ENCODE assay signal across 23 cellular contexts in the genomic region with DNA sequence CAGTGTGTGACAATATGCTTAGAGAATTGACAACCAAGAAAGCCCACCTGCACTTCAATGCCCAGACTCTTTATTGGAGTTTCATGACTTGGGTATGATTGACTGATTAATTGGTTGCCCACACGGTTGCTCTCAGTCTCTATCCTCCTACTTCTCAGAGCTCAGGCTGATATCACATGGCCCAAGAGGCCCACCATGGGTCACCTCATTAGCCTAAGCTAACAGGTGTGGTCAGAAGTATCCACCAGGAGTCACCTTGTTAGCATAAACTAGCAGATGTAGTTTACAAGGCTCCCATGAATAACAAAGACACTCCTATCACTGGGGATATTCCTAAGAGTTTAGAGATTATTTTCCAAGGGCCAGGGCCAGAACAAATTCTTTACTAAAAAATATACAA.
"Had no signal": no experiment of that assay in that cellular context is flagged by ENCODE, and none has a peak within 500 bp of the region (broad histone marks: within the 10 kb centered on the region; RNA-seq: fewer than 3 reads in every experiment).

No MANE protein-coding gene starts in this region.

- H3K36me3 ChIP-seq: heart right ventricle, sigmoid colon had no signal

- H3K9me3 ChIP-seq: heart right ventricle, sigmoid colon had no signal

- H3K27me3 Mint-ChIP-seq: stimulated activated memory B cell treated with anti-CD40 and anti-IgM and Interleukin-4, amounts not matched to agents 10 μg/mL and 1 μg/mL and 100 μg/mL, for 72 hours; T-helper 17 cell; type B pancreatic cell had no signal

- ATAC-seq: activated naive CD8-positive, alpha-beta T cell treated with anti-CD3 and anti-CD28 coated beads, Interleukin-2, amount 50 U/mL, for 24 hours; activated T-cell treated with anti-CD3 and anti-CD28 coated beads, Interleukin-2, amount 50 U/mL, for 72 hours; heart right ventricle; left lobe of liver; naive thymus-derived CD8-positive, alpha-beta T cell; stimulated activated memory B cell treated with anti-CD40 and anti-IgM and Interleukin-4, amounts not matched to agents 10 μg/mL and 1 μg/mL and 100 μg/mL, for 72 hours; T-helper 17 cell had no signal

- H3K36me3 Mint-ChIP-seq: activated naive CD4-positive, alpha-beta T cell treated with anti-CD3 and anti-CD28 coated beads, Interleukin-2, amount 10 ng/mL, durations not matched to agents 7 days and 5 days; brain; immature natural killer cell; mesothelial cell of epicardium; stimulated activated memory B cell treated with anti-CD40 and anti-IgM and Interleukin-4, amounts not matched to agents 10 μg/mL and 1 μg/mL and 100 μg/mL, for 72 hours; type B pancreatic cell had no signal

- H3K4me3 Mint-ChIP-seq: activated naive CD4-positive, alpha-beta T cell treated with anti-CD3 and anti-CD28 coated beads, Interleukin-2, amount 10 ng/mL, durations not matched to agents 7 days and 5 days; activated naive CD8-positive, alpha-beta T cell treated with anti-CD3 and anti-CD28 coated beads, Interleukin-2, amount 50 U/mL, for 24 hours; activated T-cell treated with anti-CD3 and anti-CD28 coated beads, Interleukin-2, amount 50 U/mL, for 72 hours; brain; immature natural killer cell; mesothelial cell of epicardium; naive thymus-derived CD8-positive, alpha-beta T cell; stimulated activated memory B cell treated with anti-CD40 and anti-IgM and Interleukin-4, amounts not matched to agents 10 μg/mL and 1 μg/mL and 100 μg/mL, for 72 hours; T-helper 17 cell; type B pancreatic cell had no signal

- H3K27me3 ChIP-seq: heart right ventricle, sigmoid colon had no signal

- H3K9me3 Mint-ChIP-seq: activated naive CD8-positive, alpha-beta T cell treated with anti-CD3 and anti-CD28 coated beads, Interleukin-2, amount 50 U/mL, for 24 hours; immature natural killer cell; naive thymus-derived CD8-positive, alpha-beta T cell; stimulated activated memory B cell treated with anti-CD40 and anti-IgM and Interleukin-4, amounts not matched to agents 10 μg/mL and 1 μg/mL and 100 μg/mL, for 72 hours; type B pancreatic cell had no signal

- H3K4me3 ChIP-seq: heart right ventricle, lung, sigmoid colon, smooth muscle cell had no signal

- H3K4me1 Mint-ChIP-seq: brain; naive thymus-derived CD8-positive, alpha-beta T cell; stimulated activated memory B cell treated with anti-CD40 and anti-IgM and Interleukin-4, amounts not matched to agents 10 μg/mL and 1 μg/mL and 100 μg/mL, for 72 hours; T-helper 17 cell had no signal

- H3K27ac Mint-ChIP-seq: activated naive CD4-positive, alpha-beta T cell treated with anti-CD3 and anti-CD28 coated beads, Interleukin-2, amount 10 ng/mL, durations not matched to agents 7 days and 5 days; activated naive CD8-positive, alpha-beta T cell treated with anti-CD3 and anti-CD28 coated beads, Interleukin-2, amount 50 U/mL, for 24 hours; activated T-cell treated with anti-CD3 and anti-CD28 coated beads, Interleukin-2, amount 50 U/mL, for 72 hours; brain; immature natural killer cell; mesothelial cell of epicardium; naive thymus-derived CD8-positive, alpha-beta T cell; stimulated activated memory B cell treated with anti-CD40 and anti-IgM and Interleukin-4, amounts not matched to agents 10 μg/mL and 1 μg/mL and 100 μg/mL, for 72 hours; T-helper 17 cell; type B pancreatic cell had no signal

- H3K27ac ChIP-seq: heart right ventricle had no signal

- DNase-seq: activated CD4-positive, alpha-beta T cell treated with anti-CD3 and anti-CD28 coated beads for 4 hours; activated CD4-positive, alpha-beta T cell treated with anti-CD3 and anti-CD28 coated beads, Interleukin-2, amount 50 U/mL, for 48 hours; activated CD4-positive, CD25-positive, alpha-beta regulatory T cell; activated effector memory CD4-positive, alpha-beta T cell treated with Interleukin-2 at 50 U/mL for 16 hours; activated naive CD4-positive, alpha-beta T cell treated with anti-CD3 and anti-CD28 coated beads, Interleukin-2, amount 10 ng/mL, durations not matched to agents 7 days and 5 days; activated naive CD8-positive, alpha-beta T cell treated with anti-CD3 and anti-CD28 coated beads, Interleukin-2, amount 50 U/mL, for 24 hours; activated T-cell treated with anti-CD3 and anti-CD28 coated beads, Interleukin-2, amount 50 U/mL, for 72 hours; erythroblast; foreskin fibroblast; heart right ventricle; immature natural killer cell; naive thymus-derived CD8-positive, alpha-beta T cell; retina; sigmoid colon; stimulated activated CD4-positive, alpha-beta T cell treated with anti-CD3 and anti-CD28 coated beads, Interleukin-15, amount 100 ng/mL, for 24 hours; T-helper 17 cell had no signal

- H3K4me1 ChIP-seq: heart right ventricle had no signal
